In genomic region chr4:85610450-85610849, GRCh38 we compare ENCODE assay signal across 10 cellular contexts.
A peak's percentile ranks its signal among the peaks of the same experiment; 100 is the strongest.
DNase-seq lines count a peak whose midpoint lies in the region; ATAC-seq, FAIRE-seq and TF ChIP-seq lines count a peak whose summit lies in the region.
"Had no signal": no experiment of that assay in that cellular context is flagged by ENCODE, and none has a peak within 500 bp of the region (broad histone marks: within the 10 kb centered on the region; RNA-seq: fewer than 3 reads in every experiment).

No MANE protein-coding gene starts in this region.

- H3K36me3 ChIP-seq in KMS-11 (ENCODE audit: insufficient read depth) = no peaks in the 10 kb centered on the region
- H3K36me3 ChIP-seq in psoas muscle (ENCODE audit: insufficient read depth in 1 of 2, low read depth in 1 of 2) = no peaks in the 10 kb centered on the region

- H4K20me1 ChIP-seq in KMS-11 (ENCODE audit: insufficient read depth) = no peaks in the 10 kb centered on the region

- H3K27ac ChIP-seq in KMS-11 = peak overlapping the region; percentile 70
- no peak overlapping the region for H3K27ac ChIP-seq in psoas muscle

- no peak overlapping the region for H2AFZ ChIP-seq in KMS-11 (ENCODE audit: low read depth)

- H3K9me3 ChIP-seq in psoas muscle = no peaks in the 10 kb centered on the region

- intact Hi-C loops in psoas muscle (cut with DNase I) = no loop called here

- FAIRE-seq in GM18507 (lab: Jason Lieb, UNC) = peak; percentile 90

- DNase-seq in GM18507 (ENCODE audit: extremely low spot score, insufficient read length, low read depth) = peak; percentile 39
- no peak for DNase-seq in NCI-H510A (lab: John Stamatoyannopoulos, UW)
- no peak for DNase-seq in SW480 (ENCODE audit: low spot score)
- DNase-seq in psoas muscle = no peak
- no peak for DNase-seq in NCI-H446 (lab: John Stamatoyannopoulos, UW)
- DNase-seq: activated naive CD4-positive, alpha-beta T cell treated with anti-CD3 and anti-CD28 coated beads, Interleukin-2, amount 50 U/mL, for 16 hours; CD4-positive, alpha-beta T cell had no signal

- H3K4me1 ChIP-seq in KMS-11 (ENCODE audit: low read depth, poor library complexity, severe bottlenecking) = peaks cover 54% of the 10 kb centered on the region
- H3K4me1 ChIP-seq in psoas muscle = no peaks in the 10 kb centered on the region

- peak overlapping the region; percentile 68 for H3K4me2 ChIP-seq in KMS-11

- H3K79me2 ChIP-seq in KMS-11 (ENCODE audit: insufficient read depth, low read depth) = no peaks in the 10 kb centered on the region

- H3K4me3 ChIP-seq in KMS-11 (IDR thresholded peaks at IDR 0.05; ENCODE audit: insufficient read depth, low read depth, low read length) = no peak overlapping the region
- no peak overlapping the region for H3K4me3 ChIP-seq in psoas muscle

- 93 to 97% (median 94%) methylated on average over 2 of the region's 2 CpGs for WGBS in psoas muscle, 3 donors

- ATAC-seq in GM19452 (IDR thresholded peaks at IDR 0.05; ENCODE audit: unreplicated experiment) (peak; percentile 83), HG02938 (IDR thresholded peaks at IDR 0.05; ENCODE audit: unreplicated experiment) (peak; percentile 89), psoas muscle (no peak)

- peak overlapping the region; percentile 24; the same call in 1 of the 2 replicates for H3K9ac ChIP-seq in KMS-11

- TF ChIP-seq CTCF in KMS-11 (conservative IDR thresholded peaks at IDR 0.05; ENCODE audit: low read depth, low read length) (no peak), psoas muscle (IDR thresholded peaks at IDR 0.05) (no peak)

- H3K27me3 ChIP-seq in KMS-11 (ENCODE audit: insufficient read depth, low read depth) (no peaks in the 10 kb centered on the region), psoas muscle (ENCODE audit: insufficient read depth in 3 of 3, low read length in 2 of 3) (no peaks in the 10 kb centered on the region)

Comparison
In these comparisons a context has a peak if more than half of its experiments do, and no peak if none do; other contexts are left out.
1. ATAC-seq: peak in GM19452 (single experiment) and HG02938 (single experiment); none in psoas muscle (0 of 4).